ENCODE assay signal across 10 cellular contexts in the genomic region with DNA sequence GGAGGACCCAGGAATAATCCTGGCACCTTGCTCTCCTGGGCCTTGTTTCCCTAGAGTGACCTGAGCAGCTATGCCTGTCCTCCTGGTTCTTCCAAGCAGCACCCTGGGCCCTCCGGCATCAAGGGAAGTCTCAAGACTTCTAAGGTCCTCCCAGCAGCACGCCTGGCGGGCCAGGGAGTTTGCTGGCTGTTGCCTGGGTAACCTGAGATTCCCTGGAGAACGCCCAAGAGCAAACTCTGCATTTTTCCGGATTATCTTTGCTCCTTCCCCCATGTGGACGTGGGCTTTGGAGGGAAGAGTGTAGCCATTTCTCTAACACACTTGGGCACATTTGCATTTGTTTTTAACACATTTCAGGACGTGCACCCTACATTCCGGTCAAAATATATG.
DNase-seq lines count a peak whose midpoint lies in the region; ATAC-seq and TF ChIP-seq lines count a peak whose summit lies in the region.
"Had no signal": no experiment of that assay in that cellular context is flagged by ENCODE, and none has a peak within 500 bp of the region (broad histone marks: within the 10 kb centered on the region; RNA-seq: fewer than 3 reads in every experiment).

No MANE protein-coding gene starts in this region.

- H3K9ac ChIP-seq in colonic mucosa (ENCODE audit: low read depth in 2 of 2, low read length in 2 of 2), result peak overlapping the region; percentile 35 to 58

- no peaks in the 10 kb centered on the region for H3K36me3 Mint-ChIP-seq in T-helper 2 cell treated with Interferon-gamma antibody and Interleukin-4, amounts not matched to agents 5 μg/mL and 100 μg/mL, for 36 hours (ENCODE audit: low read depth)
- H3K36me3 Mint-ChIP-seq in type B pancreatic cell, result no peaks in the 10 kb centered on the region
- H3K36me3 Mint-ChIP-seq in stimulated activated naive B cell treated with anti-CD40 and anti-IgM and Interleukin-4, amounts not matched to agents 10 μg/mL and 1 μg/mL and 100 μg/mL, for 72 hours, result peaks cover 0 to 3% of the 10 kb centered on the region in 2 donors

- no peaks in the 10 kb centered on the region for H3K9me3 Mint-ChIP-seq in T-helper 2 cell treated with Interferon-gamma antibody and Interleukin-4, amounts not matched to agents 5 μg/mL and 100 μg/mL, for 36 hours
- no peaks in the 10 kb centered on the region for H3K9me3 Mint-ChIP-seq in type B pancreatic cell
- H3K9me3 Mint-ChIP-seq in stimulated activated naive B cell treated with anti-CD40 and anti-IgM and Interleukin-4, amounts not matched to agents 10 μg/mL and 1 μg/mL and 100 μg/mL, for 72 hours, result no peaks in the 10 kb centered on the region
- H3K9me3 Mint-ChIP-seq: activated CD4-positive, alpha-beta T cell treated with anti-CD3 and anti-CD28 coated beads, Interleukin-2, amount 10 ng/mL, durations not matched to agents 7 days and 5 days had no signal

- H3K4me3 Mint-ChIP-seq in T-helper 2 cell treated with Interferon-gamma antibody and Interleukin-4, amounts not matched to agents 5 μg/mL and 100 μg/mL, for 36 hours, result peak overlapping the region; percentile 66
- no peak overlapping the region for H3K4me3 Mint-ChIP-seq in type B pancreatic cell
- H3K4me3 Mint-ChIP-seq in stimulated activated naive B cell treated with anti-CD40 and anti-IgM and Interleukin-4, amounts not matched to agents 10 μg/mL and 1 μg/mL and 100 μg/mL, for 72 hours, result no peak overlapping the region
- H3K4me3 Mint-ChIP-seq: activated CD4-positive, alpha-beta T cell treated with anti-CD3 and anti-CD28 coated beads, Interleukin-2, amount 10 ng/mL, durations not matched to agents 7 days and 5 days had no signal

- ATAC-seq in lung (ENCODE audit: insufficient read depth, low FRiP score) (peak; percentile 51), HG03439 (IDR thresholded peaks at IDR 0.05; ENCODE audit: unreplicated experiment) (no peak), HG03045 (IDR thresholded peaks at IDR 0.05; ENCODE audit: unreplicated experiment) (no peak)
- ATAC-seq in stimulated activated naive B cell treated with anti-CD40 and anti-IgM and Interleukin-4, amounts not matched to agents 10 μg/mL and 1 μg/mL and 100 μg/mL, for 72 hours (replicated peaks), result no peak

- H3K9me3 ChIP-seq in colonic mucosa, result no peaks in the 10 kb centered on the region
- H3K9me3 ChIP-seq in lung (ENCODE audit: control insufficient read depth in 2 of 2, insufficient read depth in 1 of 2, low read length in 1 of 2), result no peaks in the 10 kb centered on the region

- TF ChIP-seq CTCF in colonic mucosa (IDR thresholded peaks at IDR 0.05), result no peak
- TF ChIP-seq CTCF in lung (IDR thresholded peaks at IDR 0.05; ENCODE audit: control extremely low read depth, extremely low read depth), result no peak
- no peak for TF ChIP-seq CTCF in type B pancreatic cell (conservative IDR thresholded peaks at IDR 0.05)

- H3K4me3 ChIP-seq in colonic mucosa (no peak overlapping the region), lung (no peak overlapping the region)

- H3K36me3 ChIP-seq in colonic mucosa (no peaks in the 10 kb centered on the region), lung (ENCODE audit: control insufficient read depth in 2 of 2, insufficient read depth in 2 of 2, low read length in 2 of 2) (no peaks in the 10 kb centered on the region)

- 72 to 76% methylated on average over 8 of the region's 8 CpGs for WGBS in lung, 2 donors

- H3K27me3 Mint-ChIP-seq in T-helper 2 cell treated with Interferon-gamma antibody and Interleukin-4, amounts not matched to agents 5 μg/mL and 100 μg/mL, for 36 hours (ENCODE audit: low read depth), result no peaks in the 10 kb centered on the region
- no peaks in the 10 kb centered on the region for H3K27me3 Mint-ChIP-seq in type B pancreatic cell
- no peaks in the 10 kb centered on the region for H3K27me3 Mint-ChIP-seq in stimulated activated naive B cell treated with anti-CD40 and anti-IgM and Interleukin-4, amounts not matched to agents 10 μg/mL and 1 μg/mL and 100 μg/mL, for 72 hours
- H3K27me3 Mint-ChIP-seq: activated CD4-positive, alpha-beta T cell treated with anti-CD3 and anti-CD28 coated beads, Interleukin-2, amount 10 ng/mL, durations not matched to agents 7 days and 5 days had no signal

- intact Hi-C loops in colonic mucosa (cut with DNase I), result no loop called here

- H3K27ac Mint-ChIP-seq in T-helper 2 cell treated with Interferon-gamma antibody and Interleukin-4, amounts not matched to agents 5 μg/mL and 100 μg/mL, for 36 hours, result no peak overlapping the region
- H3K27ac Mint-ChIP-seq in type B pancreatic cell, result peak overlapping the region; percentile 41
- no peak overlapping the region for H3K27ac Mint-ChIP-seq in stimulated activated naive B cell treated with anti-CD40 and anti-IgM and Interleukin-4, amounts not matched to agents 10 μg/mL and 1 μg/mL and 100 μg/mL, for 72 hours

- H3K4me1 Mint-ChIP-seq in T-helper 2 cell treated with Interferon-gamma antibody and Interleukin-4, amounts not matched to agents 5 μg/mL and 100 μg/mL, for 36 hours (ENCODE audit: low read depth), result peaks cover 23% of the 10 kb centered on the region
- H3K4me1 Mint-ChIP-seq in type B pancreatic cell (ENCODE audit: unreplicated experiment), result peaks cover 32% of the 10 kb centered on the region
- no peaks in the 10 kb centered on the region for H3K4me1 Mint-ChIP-seq in stimulated activated naive B cell treated with anti-CD40 and anti-IgM and Interleukin-4, amounts not matched to agents 10 μg/mL and 1 μg/mL and 100 μg/mL, for 72 hours

- DNase-seq in T-helper 2 cell treated with Interferon-gamma antibody and Interleukin-4, amounts not matched to agents 5 μg/mL and 100 μg/mL, for 36 hours (ENCODE audit: low spot score), result no peak
- DNase-seq in T-helper 2 cell (no peak), colonic mucosa (no peak), lung (ENCODE audit: low spot score) (no peak), type B pancreatic cell (ENCODE audit: extremely low spot score, unreplicated experiment) (no peak)
- DNase-seq in stimulated activated naive B cell treated with anti-CD40 and anti-IgM and Interleukin-4, amounts not matched to agents 10 μg/mL and 1 μg/mL and 100 μg/mL, for 72 hours, result no peak
- DNase-seq: NCI-H510A treated with DMSO at 0.1 percent for 48 hours had no signal

- peak overlapping the region; percentile 16 for H3K27ac ChIP-seq in colonic mucosa
- peak overlapping the region in 1 of 2 donors; percentile 76 for H3K27ac ChIP-seq in lung (ENCODE audit: low read depth in 1 of 2, low read length in 1 of 2)

- no peaks in the 10 kb centered on the region for H3K4me1 ChIP-seq in colonic mucosa
- peaks cover 0 to 3% of the 10 kb centered on the region in 2 donors for H3K4me1 ChIP-seq in lung (ENCODE audit: control insufficient read depth in 2 of 2, insufficient read depth in 2 of 2, low read length in 2 of 2)

- H3K27me3 ChIP-seq in colonic mucosa (no peaks in the 10 kb centered on the region), lung (ENCODE audit: control insufficient read depth, insufficient read depth) (no peaks in the 10 kb centered on the region)
